ENCODE assay signal across 1 cellular context in the genomic region with DNA sequence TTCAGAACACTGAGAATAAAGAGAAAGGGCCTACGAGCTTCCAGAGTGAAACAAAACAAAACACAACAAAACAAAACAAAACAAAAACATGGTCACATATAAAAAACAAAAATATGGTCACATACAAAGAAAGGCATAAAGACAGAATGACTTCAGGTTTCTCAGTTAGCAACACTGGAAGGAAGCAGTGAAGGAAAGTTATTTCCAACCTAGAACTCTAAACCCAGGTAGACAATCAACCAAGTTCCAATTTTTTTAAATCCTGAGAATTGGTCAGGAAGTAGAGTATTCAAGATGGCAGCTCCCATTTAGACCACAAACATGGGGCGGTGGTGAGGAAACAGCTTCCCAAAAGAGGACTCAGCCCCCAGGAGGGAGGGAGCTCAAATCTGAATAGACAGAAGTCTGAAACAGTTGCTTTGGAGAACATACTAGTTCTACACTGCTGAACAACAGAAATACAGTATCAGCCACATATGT.
TF ChIP-seq lines count a peak whose summit lies in the region.

No MANE protein-coding gene starts in this region.

TF ChIP-seq in K562, 482 proteins besides CTCF, POLR2A, EP300 and RAD21 (continued from another document):
- TF ChIP-seq, protein P1, sequence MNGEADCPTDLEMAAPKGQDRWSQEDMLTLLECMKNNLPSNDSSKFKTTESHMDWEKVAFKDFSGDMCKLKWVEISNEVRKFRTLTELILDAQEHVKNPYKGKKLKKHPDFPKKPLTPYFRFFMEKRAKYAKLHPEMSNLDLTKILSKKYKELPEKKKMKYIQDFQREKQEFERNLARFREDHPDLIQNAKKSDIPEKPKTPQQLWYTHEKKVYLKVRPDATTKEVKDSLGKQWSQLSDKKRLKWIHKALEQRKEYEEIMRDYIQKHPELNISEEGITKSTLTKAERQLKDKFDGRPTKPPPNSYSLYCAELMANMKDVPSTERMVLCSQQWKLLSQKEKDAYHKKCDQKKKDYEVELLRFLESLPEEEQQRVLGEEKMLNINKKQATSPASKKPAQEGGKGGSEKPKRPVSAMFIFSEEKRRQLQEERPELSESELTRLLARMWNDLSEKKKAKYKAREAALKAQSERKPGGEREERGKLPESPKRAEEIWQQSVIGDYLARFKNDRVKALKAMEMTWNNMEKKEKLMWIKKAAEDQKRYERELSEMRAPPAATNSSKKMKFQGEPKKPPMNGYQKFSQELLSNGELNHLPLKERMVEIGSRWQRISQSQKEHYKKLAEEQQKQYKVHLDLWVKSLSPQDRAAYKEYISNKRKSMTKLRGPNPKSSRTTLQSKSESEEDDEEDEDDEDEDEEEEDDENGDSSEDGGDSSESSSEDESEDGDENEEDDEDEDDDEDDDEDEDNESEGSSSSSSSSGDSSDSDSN (IDR thresholded peaks at IDR 0.05; ENCODE audit: borderline replicate concordance in 1 of 2, low read depth in 2 of 2, low read length in 2 of 2), result no peak
- TF ChIP-seq, protein P2, sequence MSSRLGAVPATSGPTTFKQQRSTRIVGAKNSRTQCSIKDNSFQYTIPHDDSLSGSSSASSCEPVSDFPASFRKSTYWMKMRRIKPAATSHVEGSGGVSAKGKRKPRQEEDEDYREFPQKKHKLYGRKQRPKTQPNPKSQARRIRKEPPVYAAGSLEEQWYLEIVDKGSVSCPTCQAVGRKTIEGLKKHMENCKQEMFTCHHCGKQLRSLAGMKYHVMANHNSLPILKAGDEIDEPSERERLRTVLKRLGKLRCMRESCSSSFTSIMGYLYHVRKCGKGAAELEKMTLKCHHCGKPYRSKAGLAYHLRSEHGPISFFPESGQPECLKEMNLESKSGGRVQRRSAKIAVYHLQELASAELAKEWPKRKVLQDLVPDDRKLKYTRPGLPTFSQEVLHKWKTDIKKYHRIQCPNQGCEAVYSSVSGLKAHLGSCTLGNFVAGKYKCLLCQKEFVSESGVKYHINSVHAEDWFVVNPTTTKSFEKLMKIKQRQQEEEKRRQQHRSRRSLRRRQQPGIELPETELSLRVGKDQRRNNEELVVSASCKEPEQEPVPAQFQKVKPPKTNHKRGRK (tag; IDR thresholded peaks at IDR 0.05), result peak; percentile 45; the same call in 1 of the 2 replicates
- TF ChIP-seq TAF7 (tag; IDR thresholded peaks at IDR 0.05) (no peak), L3MBTL2 (IDR thresholded peaks at IDR 0.05) (no peak), CCAR2 (IDR thresholded peaks at IDR 0.05; ENCODE audit: low read depth, low read length) (no peak), MEF2D (tag; conservative IDR thresholded peaks at IDR 0.05; ENCODE audit: low read depth) (peak; percentile 82; the same call in 1 of the 2 replicates), ZFP1 (CRISPR knock-in tag; IDR thresholded peaks at IDR 0.05) (no peak), POLR2B (IDR thresholded peaks at IDR 0.05; ENCODE audit: low read depth, partially characterized antibody) (no peak), ZKSCAN1 (IDR thresholded peaks at IDR 0.05; ENCODE audit: low read depth, low read length) (no peak), CREB1 (IDR thresholded peaks at IDR 0.05) (no peak), CREB1 (CRISPR knock-in tag; IDR thresholded peaks at IDR 0.05) (no peak), CC2D1A (IDR thresholded peaks at IDR 0.05) (0 out of 2 replicates have a peak, but pooled peaks have one; percentile 12), MED1 (CRISPR knock-in tag; IDR thresholded peaks at IDR 0.05; ENCODE audit: borderline replicate concordance) (no peak), POLR2G (IDR thresholded peaks at IDR 0.05; ENCODE audit: low read depth, low read length) (no peak)
- TF ChIP-seq, protein P3, sequence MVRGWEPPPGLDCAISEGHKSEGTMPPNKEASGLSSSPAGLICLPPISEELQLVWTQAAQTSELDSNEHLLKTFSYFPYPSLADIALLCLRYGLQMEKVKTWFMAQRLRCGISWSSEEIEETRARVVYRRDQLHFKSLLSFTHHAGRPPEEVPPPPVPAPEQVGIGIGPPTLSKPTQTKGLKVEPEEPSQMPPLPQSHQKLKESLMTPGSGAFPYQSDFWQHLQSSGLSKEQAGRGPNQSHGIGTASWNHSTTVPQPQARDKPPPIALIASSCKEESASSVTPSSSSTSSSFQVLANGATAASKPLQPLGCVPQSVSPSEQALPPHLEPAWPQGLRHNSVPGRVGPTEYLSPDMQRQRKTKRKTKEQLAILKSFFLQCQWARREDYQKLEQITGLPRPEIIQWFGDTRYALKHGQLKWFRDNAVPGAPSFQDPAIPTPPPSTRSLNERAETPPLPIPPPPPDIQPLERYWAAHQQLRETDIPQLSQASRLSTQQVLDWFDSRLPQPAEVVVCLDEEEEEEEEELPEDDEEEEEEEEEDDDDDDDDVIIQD (CRISPR knock-in tag; IDR thresholded peaks at IDR 0.05), result no peak
- TF ChIP-seq, protein P4, sequence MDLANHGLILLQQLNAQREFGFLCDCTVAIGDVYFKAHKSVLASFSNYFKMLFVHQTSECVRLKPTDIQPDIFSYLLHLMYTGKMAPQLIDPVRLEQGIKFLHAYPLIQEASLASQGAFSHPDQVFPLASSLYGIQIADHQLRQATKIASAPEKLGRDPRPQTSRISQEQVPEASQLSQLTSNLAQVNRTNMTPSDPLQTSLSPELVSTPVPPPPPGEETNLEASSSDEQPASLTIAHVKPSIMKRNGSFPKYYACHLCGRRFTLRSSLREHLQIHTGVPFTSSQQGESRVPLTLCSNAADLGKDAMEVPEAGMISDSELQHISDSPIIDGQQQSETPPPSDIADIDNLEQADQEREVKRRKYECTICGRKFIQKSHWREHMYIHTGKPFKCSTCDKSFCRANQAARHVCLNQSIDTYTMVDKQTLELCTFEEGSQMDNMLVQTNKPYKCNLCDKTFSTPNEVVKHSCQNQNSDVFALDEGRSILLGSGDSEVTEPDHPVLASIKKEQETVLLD (IDR thresholded peaks at IDR 0.05), result no peak
- TF ChIP-seq, protein P5, sequence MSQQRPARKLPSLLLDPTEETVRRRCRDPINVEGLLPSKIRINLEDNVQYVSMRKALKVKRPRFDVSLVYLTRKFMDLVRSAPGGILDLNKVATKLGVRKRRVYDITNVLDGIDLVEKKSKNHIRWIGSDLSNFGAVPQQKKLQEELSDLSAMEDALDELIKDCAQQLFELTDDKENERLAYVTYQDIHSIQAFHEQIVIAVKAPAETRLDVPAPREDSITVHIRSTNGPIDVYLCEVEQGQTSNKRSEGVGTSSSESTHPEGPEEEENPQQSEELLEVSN (IDR thresholded peaks at IDR 0.05; ENCODE audit: borderline replicate concordance in 1 of 2, extremely low read depth in 1 of 2, insufficient read depth in 1 of 2, insufficient read length in 1 of 2, low read depth in 1 of 2, low read length in 1 of 2, poor library complexity in 1 of 2, severe bottlenecking in 1 of 2), result no peak
- TF ChIP-seq, protein P6, sequence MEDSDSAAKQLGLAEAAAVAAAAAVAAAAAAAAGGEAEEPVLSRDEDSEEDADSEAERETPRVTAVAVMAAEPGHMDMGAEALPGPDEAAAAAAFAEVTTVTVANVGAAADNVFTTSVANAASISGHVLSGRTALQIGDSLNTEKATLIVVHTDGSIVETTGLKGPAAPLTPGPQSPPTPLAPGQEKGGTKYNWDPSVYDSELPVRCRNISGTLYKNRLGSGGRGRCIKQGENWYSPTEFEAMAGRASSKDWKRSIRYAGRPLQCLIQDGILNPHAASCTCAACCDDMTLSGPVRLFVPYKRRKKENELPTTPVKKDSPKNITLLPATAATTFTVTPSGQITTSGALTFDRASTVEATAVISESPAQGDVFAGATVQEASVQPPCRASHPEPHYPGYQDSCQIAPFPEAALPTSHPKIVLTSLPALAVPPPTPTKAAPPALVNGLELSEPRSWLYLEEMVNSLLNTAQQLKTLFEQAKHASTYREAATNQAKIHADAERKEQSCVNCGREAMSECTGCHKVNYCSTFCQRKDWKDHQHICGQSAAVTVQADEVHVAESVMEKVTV (CRISPR knock-in tag; IDR thresholded peaks at IDR 0.05), result no peak
